In the genomic region with DNA sequence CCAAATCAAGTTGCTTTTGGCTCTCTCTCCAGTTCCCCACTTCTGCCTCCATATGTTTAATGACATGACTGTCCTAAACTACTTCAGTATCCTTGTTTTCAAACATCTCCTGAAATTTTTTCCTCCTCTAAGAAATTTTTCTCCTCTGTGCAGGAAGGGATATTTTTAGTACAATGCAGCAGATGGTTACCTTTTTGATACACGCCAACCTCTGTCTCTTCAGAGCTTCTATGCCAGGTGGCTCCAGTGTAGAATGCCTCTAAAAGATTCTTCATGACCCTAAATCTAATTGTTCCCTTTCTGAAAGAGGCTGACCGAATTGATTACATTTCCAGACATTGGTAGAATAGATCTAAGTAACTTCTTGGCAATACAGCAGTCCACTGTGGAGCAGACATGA, we compare ENCODE assay signal across 21 cellular contexts. TPM values are rescaled to one million over a fixed set of nuclear protein-coding genes. Genes with fewer than 3 reads are reported as not detected.
DNase-seq lines count a peak whose midpoint lies in the region; ATAC-seq, FAIRE-seq and TF ChIP-seq lines count a peak whose summit lies in the region.
"Had no signal": no experiment of that assay in that cellular context is flagged by ENCODE, and none has a peak within 500 bp of the region (broad histone marks: within the 10 kb centered on the region; RNA-seq: fewer than 3 reads in every experiment).

No MANE protein-coding gene starts in this region.

- POLR2A ChIA-PET in naive thymus-derived CD4-positive, alpha-beta T cell (lab: Charles Lee), result no interaction called here

- no peak for ATAC-seq in naive thymus-derived CD4-positive, alpha-beta T cell
- ATAC-seq: mucosa of descending colon, psoas muscle had no signal

- no peak overlapping the region for H2AFZ ChIP-seq in neural progenitor cell (replicated peaks)

- no peak for FAIRE-seq in GM12891 (lab: Jason Lieb, UNC)
- FAIRE-seq: GM12892, islet of Langerhans had no signal

- no peak overlapping the region for H3K4me3 ChIP-seq in naive thymus-derived CD4-positive, alpha-beta T cell (ENCODE audit: low read length)
- no peak overlapping the region for H3K4me3 ChIP-seq in neural progenitor cell
- H3K4me3 ChIP-seq: esophagus squamous epithelium, mucosa of descending colon, psoas muscle, thoracic aorta, vagina had no signal

- no peak overlapping the region for H3K4me3 Mint-ChIP-seq in activated naive CD4-positive, alpha-beta T cell treated with anti-CD3 and anti-CD28 coated beads for 36 hours
- H3K4me3 Mint-ChIP-seq in Calu3 (ENCODE audit: low read depth, unreplicated experiment) (no peak overlapping the region), neural progenitor cell (no peak overlapping the region)
- no peak overlapping the region for H3K4me3 Mint-ChIP-seq in activated T-helper 1 cell treated with anti-CD3 and anti-CD28 coated beads, Interleukin-12 subunit alpha, Interleukin-12 subunit beta, Interleukin-2, Interleukin-4 antibody, amounts not matched to agents 30 ng/mL and 10 ng/mL and 1 ng/mL, durations not matched to agents 14 hours and 24 hours and 36 hours
- H3K4me3 Mint-ChIP-seq in naive thymus-derived CD4-positive, alpha-beta T cell, result peak overlapping the region in 3 of 10 donors; percentile 8 to 31 (median 14)

- H3K9me3 ChIP-seq in naive thymus-derived CD4-positive, alpha-beta T cell (ENCODE audit: control insufficient read depth in 2 of 3, low read length in 3 of 3), result no peaks in the 10 kb centered on the region
- H3K9me3 ChIP-seq in neural progenitor cell (ENCODE audit: low read depth), result no peaks in the 10 kb centered on the region
- H3K9me3 ChIP-seq: esophagus squamous epithelium, mucosa of descending colon, psoas muscle, thoracic aorta, vagina had no signal

- H3K9ac ChIP-seq in neural progenitor cell, result no peak overlapping the region

- CTCF ChIA-PET in activated naive CD4-positive, alpha-beta T cell treated with anti-CD3 and anti-CD28 coated beads for 36 hours (lab: Charles Lee), result no interaction called here
- CTCF ChIA-PET in Calu3 (lab: Charles Lee), result no interaction called here
- CTCF ChIA-PET in naive thymus-derived CD4-positive, alpha-beta T cell (lab: Charles Lee), result no interaction called here

- peaks cover 35% of the 10 kb centered on the region for H3K36me3 Mint-ChIP-seq in activated naive CD4-positive, alpha-beta T cell treated with anti-CD3 and anti-CD28 coated beads for 36 hours (ENCODE audit: low read depth)
- peaks cover 7% of the 10 kb centered on the region for H3K36me3 Mint-ChIP-seq in Calu3 (ENCODE audit: insufficient read depth, unreplicated experiment)
- peaks cover 47% of the 10 kb centered on the region for H3K36me3 Mint-ChIP-seq in activated T-helper 1 cell treated with anti-CD3 and anti-CD28 coated beads, Interleukin-12 subunit alpha, Interleukin-12 subunit beta, Interleukin-2, Interleukin-4 antibody, amounts not matched to agents 30 ng/mL and 10 ng/mL and 1 ng/mL, durations not matched to agents 14 hours and 24 hours and 36 hours (ENCODE audit: low read depth)
- peaks cover 18 to 61% (median 42%) of the 10 kb centered on the region in 5 donors for H3K36me3 Mint-ChIP-seq in naive thymus-derived CD4-positive, alpha-beta T cell
- H3K36me3 Mint-ChIP-seq in neural progenitor cell, result peaks cover 28% of the 10 kb centered on the region

- no peaks in the 10 kb centered on the region for H4K20me1 ChIP-seq in neural progenitor cell (ENCODE audit: low read depth)

- H3K27ac Mint-ChIP-seq in activated naive CD4-positive, alpha-beta T cell treated with anti-CD3 and anti-CD28 coated beads for 36 hours, result peak overlapping the region; percentile 39
- H3K27ac Mint-ChIP-seq in Calu3 (ENCODE audit: unreplicated experiment) (peak overlapping the region; percentile 27), neural progenitor cell (no peak overlapping the region)
- H3K27ac Mint-ChIP-seq in activated T-helper 1 cell treated with anti-CD3 and anti-CD28 coated beads, Interleukin-12 subunit alpha, Interleukin-12 subunit beta, Interleukin-2, Interleukin-4 antibody, amounts not matched to agents 30 ng/mL and 10 ng/mL and 1 ng/mL, durations not matched to agents 14 hours and 24 hours and 36 hours, result peak overlapping the region; percentile 60
- peak overlapping the region in 5 of 9 donors; percentile 1 to 73 (median 37) for H3K27ac Mint-ChIP-seq in naive thymus-derived CD4-positive, alpha-beta T cell

- no peak for TF ChIP-seq CTCF in Calu3 (IDR thresholded peaks at IDR 0.05; ENCODE audit: unreplicated experiment)
- no peak for TF ChIP-seq CTCF in neural progenitor cell (IDR thresholded peaks at IDR 0.05)

- DNase-seq in activated naive CD4-positive, alpha-beta T cell treated with anti-CD3 and anti-CD28 coated beads for 36 hours, result no peak
- no peak for DNase-seq in activated naive CD4-positive, alpha-beta T cell (lab: John Stamatoyannopoulos, UW)
- no peak for DNase-seq in Calu3
- DNase-seq in activated T-helper 1 cell treated with anti-CD3 and anti-CD28 coated beads, Interleukin-12 subunit alpha, Interleukin-12 subunit beta, Interleukin-2, Interleukin-4 antibody, amounts not matched to agents 30 ng/mL and 10 ng/mL and 1 ng/mL, durations not matched to agents 14 hours and 24 hours and 36 hours (ENCODE audit: low spot score), result no peak
- no peak for DNase-seq in naive thymus-derived CD4-positive, alpha-beta T cell
- DNase-seq in neural progenitor cell (ENCODE audit: low spot score), result no peak
- DNase-seq in GM12891 (ENCODE audit: insufficient read length, low spot score), result no peak
- DNase-seq: activated naive CD4-positive, alpha-beta T cell treated with anti-CD3 and anti-CD28 coated beads, Interleukin-2, amount 50 U/mL, for 16 hours; DMS79 treated with DMSO at 0.1 percent for 48 hours; effector CD8-positive, alpha-beta T cell; esophagus squamous epithelium; Karpas-422; mucosa of descending colon; NCI-H1694 treated with DMSO at 0.1 percent for 48 hours; NCI-H226; NCI-H748 treated with DMSO at 0.1 percent for 48 hours; psoas muscle had no signal

- H3K4me1 ChIP-seq in naive thymus-derived CD4-positive, alpha-beta T cell (ENCODE audit: control insufficient read depth in 2 of 2, insufficient read depth in 2 of 2, low read length in 2 of 2), result peaks cover 15 to 20% of the 10 kb centered on the region in 2 donors
- H3K4me1 ChIP-seq in neural progenitor cell, result no peaks in the 10 kb centered on the region
- H3K4me1 ChIP-seq: psoas muscle had no signal

- no peaks in the 10 kb centered on the region for H3K27me3 Mint-ChIP-seq in activated naive CD4-positive, alpha-beta T cell treated with anti-CD3 and anti-CD28 coated beads for 36 hours (ENCODE audit: low read depth)
- H3K27me3 Mint-ChIP-seq in Calu3 (ENCODE audit: unreplicated experiment), result no peaks in the 10 kb centered on the region
- no peaks in the 10 kb centered on the region for H3K27me3 Mint-ChIP-seq in activated T-helper 1 cell treated with anti-CD3 and anti-CD28 coated beads, Interleukin-12 subunit alpha, Interleukin-12 subunit beta, Interleukin-2, Interleukin-4 antibody, amounts not matched to agents 30 ng/mL and 10 ng/mL and 1 ng/mL, durations not matched to agents 14 hours and 24 hours and 36 hours (ENCODE audit: insufficient read depth)
- H3K27me3 Mint-ChIP-seq in naive thymus-derived CD4-positive, alpha-beta T cell, result no peaks in the 10 kb centered on the region
- peaks cover 2% of the 10 kb centered on the region for H3K27me3 Mint-ChIP-seq in neural progenitor cell (ENCODE audit: insufficient read depth, low read depth)

- H3K79me2 ChIP-seq in neural progenitor cell (ENCODE audit: low read depth), result peaks cover 3% of the 10 kb centered on the region

- H3K9me3 Mint-ChIP-seq in activated naive CD4-positive, alpha-beta T cell treated with anti-CD3 and anti-CD28 coated beads for 36 hours, result no peaks in the 10 kb centered on the region
- H3K9me3 Mint-ChIP-seq in Calu3 (ENCODE audit: low read depth, unreplicated experiment) (no peaks in the 10 kb centered on the region), neural progenitor cell (peaks cover 2% of the 10 kb centered on the region)
- peaks cover 5% of the 10 kb centered on the region for H3K9me3 Mint-ChIP-seq in activated T-helper 1 cell treated with anti-CD3 and anti-CD28 coated beads, Interleukin-12 subunit alpha, Interleukin-12 subunit beta, Interleukin-2, Interleukin-4 antibody, amounts not matched to agents 30 ng/mL and 10 ng/mL and 1 ng/mL, durations not matched to agents 14 hours and 24 hours and 36 hours
- H3K9me3 Mint-ChIP-seq in naive thymus-derived CD4-positive, alpha-beta T cell, result peaks cover 0 to 4% (median 0%) of the 10 kb centered on the region in 11 donors

- intact Hi-C loops in activated naive CD4-positive, alpha-beta T cell treated with anti-CD3 and anti-CD28 coated beads for 36 hours (cut with micrococcal nuclease), result loop anchor here (2.0 to 5.0 kb wide), 3 partner anchors 16 to 149 kb away; no protein-coding TSS in a partner anchor
- intact Hi-C loops in Calu3 (cut with micrococcal nuclease; ENCODE audit: unreplicated experiment), result no loop called here
- intact Hi-C loops in activated T-helper 1 cell treated with anti-CD3 and anti-CD28 coated beads, Interleukin-12 subunit alpha, Interleukin-12 subunit beta, Interleukin-2, Interleukin-4 antibody, amounts not matched to agents 30 ng/mL and 10 ng/mL and 1 ng/mL, durations not matched to agents 14 hours and 24 hours and 36 hours (cut with micrococcal nuclease), result no loop called here
- intact Hi-C loops in naive thymus-derived CD4-positive, alpha-beta T cell (cut with micrococcal nuclease), result no loop called here

- no peak overlapping the region for H3K27ac ChIP-seq in naive thymus-derived CD4-positive, alpha-beta T cell (ENCODE audit: low read depth, low read length)
- no peak overlapping the region for H3K27ac ChIP-seq in neural progenitor cell
- H3K27ac ChIP-seq: psoas muscle, thoracic aorta, vagina had no signal

- BruUV-seq in Calu3 (replicated peaks; lab: Mats Ljungman, UMichigan), result no TSS peak

- H3K4me1 Mint-ChIP-seq in activated naive CD4-positive, alpha-beta T cell treated with anti-CD3 and anti-CD28 coated beads for 36 hours (ENCODE audit: low read depth), result peaks cover 63% of the 10 kb centered on the region
- H3K4me1 Mint-ChIP-seq in Calu3 (ENCODE audit: low read depth, unreplicated experiment) (peaks cover 17% of the 10 kb centered on the region), neural progenitor cell (peaks cover 5% of the 10 kb centered on the region)
- H3K4me1 Mint-ChIP-seq in activated T-helper 1 cell treated with anti-CD3 and anti-CD28 coated beads, Interleukin-12 subunit alpha, Interleukin-12 subunit beta, Interleukin-2, Interleukin-4 antibody, amounts not matched to agents 30 ng/mL and 10 ng/mL and 1 ng/mL, durations not matched to agents 14 hours and 24 hours and 36 hours (ENCODE audit: low read depth), result peaks cover 62% of the 10 kb centered on the region
- peaks cover 30 to 65% (median 58%) of the 10 kb centered on the region in 7 donors for H3K4me1 Mint-ChIP-seq in naive thymus-derived CD4-positive, alpha-beta T cell

- no peaks in the 10 kb centered on the region for H3F3A ChIP-seq in neural progenitor cell (ENCODE audit: low read depth)

- no peaks in the 10 kb centered on the region for H3K27me3 ChIP-seq in naive thymus-derived CD4-positive, alpha-beta T cell (ENCODE audit: control insufficient read depth in 2 of 2, insufficient read depth in 2 of 2, low read length in 2 of 2)
- H3K27me3 ChIP-seq in neural progenitor cell, result no peaks in the 10 kb centered on the region
- H3K27me3 ChIP-seq: esophagus squamous epithelium, vagina had no signal

- no peak for TF ChIP-seq POLR2A in GM12891 (IDR thresholded peaks at IDR 0.05; ENCODE audit: low read depth, low read length)

- H3K36me3 ChIP-seq in naive thymus-derived CD4-positive, alpha-beta T cell (ENCODE audit: control insufficient read depth in 2 of 3, insufficient read depth in 3 of 3, low read length in 3 of 3), result peaks cover 0 to 28% (median 0%) of the 10 kb centered on the region in 3 experiments
- H3K36me3 ChIP-seq in neural progenitor cell, result no peaks in the 10 kb centered on the region

- no peak overlapping the region for H3K4me2 ChIP-seq in neural progenitor cell

RNA-seq across cellular contexts. Expression of a gene that starts 33.7 kb away (rescaled TPM):
- 10 to 100 TPM; 45.9 to 52.8 TPM for total RNA-seq in activated naive CD4-positive, alpha-beta T cell treated with anti-CD3 and anti-CD28 coated beads for 36 hours
- total RNA-seq in Calu3 (2022) (53.6 and 60.1 TPM in 2 replicates), neural progenitor cell (ENCODE audit: low replicate concordance) (17.6 and 37.4 TPM in 2 replicates)
- total RNA-seq in activated T-helper 1 cell treated with anti-CD3 and anti-CD28 coated beads, Interleukin-12 subunit alpha, Interleukin-12 subunit beta, Interleukin-2, Interleukin-4 antibody, amounts not matched to agents 30 ng/mL and 10 ng/mL and 1 ng/mL, durations not matched to agents 14 hours and 24 hours and 36 hours, result 59.2 and 60.2 TPM in 2 replicates
- 10 to 100 TPM; 46.5 to 75.9 (median 50.4) TPM for total RNA-seq in naive thymus-derived CD4-positive, alpha-beta T cell
- 10 to 100 TPM; 25.5 to 25.6 TPM for polyA plus RNA-seq in naive thymus-derived CD4-positive, alpha-beta T cell
- 7.1 TPM for polyA plus RNA-seq in GM12891 (2012; ENCODE audit: low read depth, missing spikeins)
